20 cellular contexts compared by ENCODE assay signal in genomic region chr15:24763891-24764290, GRCh38.
"Had no signal": no experiment of that assay in that cellular context is flagged by ENCODE, and none has a peak within 500 bp of the region (broad histone marks: within the 10 kb centered on the region; RNA-seq: fewer than 3 reads in every experiment).

No MANE protein-coding gene starts in this region.

- H3K27me3 ChIP-seq: ovary, sigmoid colon, spleen, tibial nerve, upper lobe of left lung had no signal

- H3K27ac ChIP-seq: lower lobe of right lung, ovary, psoas muscle, sigmoid colon, spleen, thoracic aorta, tibial nerve, upper lobe of left lung had no signal

- H3K9me3 ChIP-seq: lower lobe of right lung, ovary, psoas muscle, thoracic aorta, tibial nerve, upper lobe of left lung had no signal

- DNase-seq: effector memory CD8-positive, alpha-beta T cell; left ventricle myocardium superior; lower lobe of right lung; natural killer cell; occipital lobe; ovary; posterior cingulate gyrus; psoas muscle; right cardiac atrium; sigmoid colon; spleen; stimulated activated CD4-positive, alpha-beta T cell treated with anti-CD3 and anti-CD28 coated beads, Interleukin-2, amount 100 ng/mL, for 48 hours; stimulated activated naive B cell treated with anti-CD40 and anti-IgM and Interleukin-4, amounts not matched to agents 10 μg/mL and 1 μg/mL and 100 μg/mL, for 72 hours; upper lobe of left lung had no signal

- ATAC-seq: effector memory CD8-positive, alpha-beta T cell; left ventricle myocardium superior; lower lobe of right lung; natural killer cell; psoas muscle; right cardiac atrium; stimulated activated naive B cell treated with anti-CD40 and anti-IgM and Interleukin-4, amounts not matched to agents 10 μg/mL and 1 μg/mL and 100 μg/mL, for 72 hours had no signal

- H3K4me1 ChIP-seq: lower lobe of right lung, psoas muscle, sigmoid colon, spleen, tibial nerve, upper lobe of left lung had no signal

- H3K4me3 ChIP-seq: lower lobe of right lung, ovary, psoas muscle, sigmoid colon, spleen, thoracic aorta, tibial nerve, upper lobe of left lung had no signal

- FAIRE-seq: colon, frontal cortex, keratinocyte, urothelium cell line had no signal

- H3K36me3 ChIP-seq: lower lobe of right lung, ovary, sigmoid colon, spleen, thoracic aorta, tibial nerve, upper lobe of left lung had no signal
